25 cellular contexts compared by ENCODE assay signal in genomic region chrX:150530821-150531220, GRCh38. TPM values are rescaled to one million over a fixed set of nuclear protein-coding genes. Genes with fewer than 3 reads are reported as not detected.
DNase-seq lines count a peak whose midpoint lies in the region; ATAC-seq, FAIRE-seq and TF ChIP-seq lines count a peak whose summit lies in the region.
"Had no signal": no experiment of that assay in that cellular context is flagged by ENCODE, and none has a peak within 500 bp of the region (broad histone marks: within the 10 kb centered on the region; RNA-seq: fewer than 3 reads in every experiment).

No MANE protein-coding gene starts in this region.

- H3K36me3 ChIP-seq in HEK293 (ENCODE audit: control insufficient read depth in 2 of 2, insufficient read depth in 1 of 2, low read length in 2 of 2): no peaks in the 10 kb centered on the region
- H3K36me3 ChIP-seq in K562 (ENCODE audit: control insufficient read depth, insufficient read depth, low read length): no peaks in the 10 kb centered on the region
- no peaks in the 10 kb centered on the region for H3K36me3 ChIP-seq in mucosa of descending colon (ENCODE audit: low read depth)
- H3K36me3 ChIP-seq: BE2C, BLaER1 had no signal

- no peak for TF ChIP-seq POLR2A in K562 (conservative IDR thresholded peaks at IDR 0.05)

- TF ChIP-seq CTCF in HEK293 (tag by site-specific recombination; IDR thresholded peaks at IDR 0.05) (no peak), K562 (IDR thresholded peaks at IDR 0.05 in 2 of 3, conservative IDR thresholded peaks at IDR 0.05 in 1 of 3; ENCODE audit: insufficient read depth in 2 of 3, low read depth in 1 of 3, low read length in 3 of 3) (no peak), mucosa of descending colon (IDR thresholded peaks at IDR 0.05) (no peak)

- H3K27ac ChIP-seq in HEK293 (ENCODE audit: extremely low read depth, low read depth, low read length) (no peak overlapping the region), K562 (ENCODE audit: extremely low read depth, low read depth, low read length) (no peak overlapping the region), cingulate gyrus (ENCODE audit: low read depth, low read length) (peak overlapping the region; percentile 14)
- H3K27ac ChIP-seq: 22Rv1, BLaER1 had no signal

- no peak for TF ChIP-seq RAD21 in K562 (CRISPR knock-in tag; conservative IDR thresholded peaks at IDR 0.05 in 1 of 2, IDR thresholded peaks at IDR 0.05 in 1 of 2)

- 26% methylated on average over 7 of the region's 7 CpGs for WGBS in K562 (ENCODE audit: insufficient coverage, low coverage, missing lambda C conversion rate)

- no peaks in the 10 kb centered on the region for H3K9me1 ChIP-seq in K562 (ENCODE audit: control insufficient read depth, insufficient read depth, low read length)

- intact Hi-C loops in K562 (cut with micrococcal nuclease): no loop called here
- intact Hi-C loops in mucosa of descending colon (cut with DNase I, micrococcal nuclease): no loop called here

- H3K4me1 ChIP-seq in HEK293 (ENCODE audit: control insufficient read depth, insufficient read depth, low read length) (no peaks in the 10 kb centered on the region), K562 (replicated peaks in 1 of 2; ENCODE audit: control insufficient read depth in 2 of 2, insufficient read depth in 2 of 2, low read length in 2 of 2) (no peaks in the 10 kb centered on the region; a peak in 2 of 5 replicates), mucosa of descending colon (ENCODE audit: low read depth) (no peaks in the 10 kb centered on the region)
- H3K4me1 ChIP-seq: BE2C, BLaER1 had no signal

- no peak overlapping the region for H2AFZ ChIP-seq in K562 (ENCODE audit: low read depth, low read length)

- no peak overlapping the region for H3K9ac ChIP-seq in K562 (ENCODE audit: insufficient read depth in 1 of 2, low read depth in 2 of 2, low read length in 2 of 2)
- H3K9ac ChIP-seq: BLaER1 had no signal

- peaks cover 0 to 8% of the 10 kb centered on the region in 2 experiments; a peak in 2 of 5 replicates for H3K27me3 ChIP-seq in K562 (ENCODE audit: control insufficient read depth in 2 of 2, insufficient read depth in 2 of 2, low read length in 2 of 2)
- H3K27me3 ChIP-seq: BE2C, BLaER1 had no signal

- no peaks in the 10 kb centered on the region for H4K20me1 ChIP-seq in K562 (replicated peaks; ENCODE audit: control insufficient read depth, insufficient read depth, low read length)
- H4K20me1 ChIP-seq: BLaER1 had no signal

- H3K4me3 ChIP-seq in HEK293 (ENCODE audit: low read depth, low read length) (no peak overlapping the region), K562 (no peak overlapping the region), mucosa of descending colon (no peak overlapping the region)
- H3K4me3 ChIP-seq: BLaER1, GM12878 had no signal

- CTCF ChIA-PET in HEK293 (lab: Yijun Ruan, JAX) (interaction anchor here (1.3 kb wide), 1 partner anchor 56 kb away, joined by 3 read pairs; no protein-coding TSS in a partner anchor), K562 (lab: Yijun Ruan, JAX; ENCODE audit: low intra/inter-chr PET ratio) (no interaction called here)

- no peak overlapping the region for H3K4me2 ChIP-seq in K562 (ENCODE audit: insufficient read depth, low read length)
- H3K4me2 ChIP-seq: BLaER1 had no signal

- TF ChIP-seq EP300 in K562 (IDR thresholded peaks at IDR 0.05; ENCODE audit: low read length): no peak

- ATAC-seq in K562 (no peak), mucosa of descending colon (no peak)
- ATAC-seq: GM12878 had no signal

- no TSS peak for BruUV-seq in K562 (replicated peaks; lab: Mats Ljungman, UMichigan)

- no peaks in the 10 kb centered on the region for H3K79me2 ChIP-seq in K562 (ENCODE audit: control insufficient read depth, insufficient read depth, low read length)

- in situ Hi-C loops in K562 (cut with MboI): no loop called here

- DNase-seq in K562 (ENCODE audit: extremely low read depth in 1 of 4, low spot score in 3 of 4) (no peak), A172 (ENCODE audit: low spot score) (no peak), mucosa of descending colon (no peak)
- no peak for DNase-seq in stimulated activated CD4-positive, alpha-beta T cell treated with anti-CD3 and anti-CD28 coated beads, Interleukin-4, amount 100 ng/mL, for 4 hours
- DNase-seq: ACHN; BE2C; CD4-positive, alpha-beta memory T cell; CD4-positive, CD25-positive, alpha-beta regulatory T cell; CD8-positive, alpha-beta memory T cell; COR-L47; DMS 273 treated with DMSO at 0.1 percent for 48 hours; DMS153; DMS53; DMS79; DND-41; EL; GDM1 had no signal

- no peak for FAIRE-seq in K562 (lab: Jason Lieb, UNC)
- FAIRE-seq: A204.1, GM12878, GM12892, GM18507 had no signal

- POLR2A ChIA-PET in HEK293 (lab: Yijun Ruan, JAX): no interaction called here
- POLR2A ChIA-PET in K562 (lab: Yijun Ruan, JAX): no interaction called here

- no peaks in the 10 kb centered on the region for H3K9me3 ChIP-seq in HEK293 (ENCODE audit: control insufficient read depth, insufficient read depth, low read depth, low read length)
- no peaks in the 10 kb centered on the region for H3K9me3 ChIP-seq in K562 (replicated peaks; ENCODE audit: control insufficient read depth, insufficient read depth, low read depth, low read length)
- no peaks in the 10 kb centered on the region for H3K9me3 ChIP-seq in mucosa of descending colon
- H3K9me3 ChIP-seq: BE2C had no signal

TF ChIP-seq in HEK293, 187 proteins besides CTCF, POLR2A, EP300 and RAD21:
- no peak for TF ChIP-seq ZNF280D (tag by site-specific recombination; IDR thresholded peaks at IDR 0.05)
- peak; percentile 18; the same call in 1 of the 2 replicates for TF ChIP-seq ZIC2 (tag by site-specific recombination; IDR thresholded peaks at IDR 0.05)

TF ChIP-seq in K562, 482 proteins besides CTCF, POLR2A, EP300 and RAD21:
- TF ChIP-seq RBM15 (IDR thresholded peaks at IDR 0.05; ENCODE audit: insufficient read depth, low read length) (no peak), PKNOX1 (IDR thresholded peaks at IDR 0.05) (peak; percentile 68)

RNA-seq across cellular contexts. Expression of gene MTM1, which starts 37.6 kb away (rescaled TPM):
- total RNA-seq in K562 (2011; cell fraction: chromatin; rRNA removed; ENCODE audit: low replicate concordance): 15.7 and 18.4 TPM in 2 replicates
- total RNA-seq in K562 (2011; cell fraction: nucleolus; rRNA removed): 5.0 and 10.2 TPM in 2 replicates
- 9.2 and 10.6 TPM in 2 replicates for total RNA-seq in K562 (2011; cell fraction: nucleoplasm; rRNA removed)
- total RNA-seq in K562 (2014; rRNA removed): 9.4 and 10.7 TPM in 2 replicates
- total RNA-seq in K562 (2014; rRNA removed; fragmentation: Illumina TruSeq; extraction: Trizol): 12.0 and 13.2 TPM in 2 replicates
- 12.7 and 13.3 TPM in 2 replicates for total RNA-seq in K562 (2015; rRNA removed; fragmentation: Illumina TruSeq; extraction: Trizol)
- total RNA-seq in K562 (2021): 11.3 and 13.3 TPM in 2 replicates
- polyA plus RNA-seq in K562 (2011; rRNA removed): 6.0 and 7.7 TPM in 2 replicates
- 1.6 and 3.7 TPM in 2 replicates for polyA plus RNA-seq in K562 (2011; cell fraction: cytosol; rRNA removed)
- polyA plus RNA-seq in K562 (2011; cell fraction: nucleus; rRNA removed): 2.9 and 3.7 TPM in 2 replicates
- 9.5 and 11.3 TPM in 2 replicates for polyA plus RNA-seq in K562 (2012)
- polyA plus RNA-seq in K562 (2014; fragmentation: Illumina TruSeq; extraction: Trizol): 9.9 and 11.3 TPM in 2 replicates
- polyA plus RNA-seq in K562 (2014; fragmentation: Nextera tagmentation; extraction: Ambion mirVana): 1 to 10 TPM; 5.6 to 9.5 TPM
- polyA plus RNA-seq in K562 (2014; rRNA removed): 9.0 and 12.1 TPM in 2 replicates
- polyA minus RNA-seq in K562 (2011; rRNA and poly(A)+ RNA removed): 10.1 and 10.7 TPM in 2 replicates
- 1.9 and 3.3 TPM in 2 replicates for polyA minus RNA-seq in K562 (2011; cell fraction: cytosol; rRNA and poly(A)+ RNA removed)
- polyA minus RNA-seq in K562 (2011; cell fraction: nucleus; rRNA and poly(A)+ RNA removed): 8.2 and 9.8 TPM in 2 replicates
- 13.1 and 14.7 TPM in 2 replicates for total RNA-seq in A172 (2014; rRNA removed; shearing (Covaris generic))
- 10 to 100 TPM; 42.2 to 77.3 (median 56.9) TPM for total RNA-seq in mucosa of descending colon
